ENCODE assay signal across 1 cellular context in genomic region chr7:103996017-103996551, GRCh38.
TF ChIP-seq lines count a peak whose summit lies in the region.

No MANE protein-coding gene starts in this region.

TF ChIP-seq in K562, 482 proteins besides CTCF, POLR2A, EP300 and RAD21 (continued from another document and continues in another):
- TF ChIP-seq DEAF1 (CRISPR knock-in tag; IDR thresholded peaks at IDR 0.05) (no peak), AFF4 (CRISPR knock-in tag; IDR thresholded peaks at IDR 0.05) (peak; percentile 77), ID3 (CRISPR knock-in tag; IDR thresholded peaks at IDR 0.05) (no peak), ID3 (tag; IDR thresholded peaks at IDR 0.05) (peak; percentile 94), CGGBP1 (CRISPR knock-in tag; IDR thresholded peaks at IDR 0.05) (peak; percentile 73), ZNF830 (CRISPR knock-in tag; IDR thresholded peaks at IDR 0.05) (no peak), KLF16 (IDR thresholded peaks at IDR 0.05) (peak; percentile 100), DPF2 (IDR thresholded peaks at IDR 0.05) (peak; percentile 100), RFX5 (IDR thresholded peaks at IDR 0.05; ENCODE audit: low read depth, low read length) (no peak), ZNF695 (CRISPR knock-in tag; IDR thresholded peaks at IDR 0.05) (0 out of 2 replicates have a peak, but pooled peaks have one; percentile 42), ARHGAP35 (IDR thresholded peaks at IDR 0.05; ENCODE audit: partially characterized antibody) (no peak), POLR2AphosphoS5 (IDR thresholded peaks at IDR 0.05; ENCODE audit: control insufficient read depth, insufficient read depth, low read depth, low read length) (peak; percentile 100), ZNF408 (CRISPR knock-in tag; IDR thresholded peaks at IDR 0.05; ENCODE audit: low read depth) (no peak), ELF2 (CRISPR knock-in tag; IDR thresholded peaks at IDR 0.05) (no peak), ZSCAN32 (CRISPR knock-in tag; IDR thresholded peaks at IDR 0.05) (no peak), NR1H2 (CRISPR knock-in tag; IDR thresholded peaks at IDR 0.05) (no peak), KLF10 (CRISPR knock-in tag; IDR thresholded peaks at IDR 0.05) (no peak), SIRT6 (IDR thresholded peaks at IDR 0.05; ENCODE audit: low read depth, low read length) (no peak), PRMT5 (CRISPR knock-in tag; IDR thresholded peaks at IDR 0.05) (no peak), MAFK (IDR thresholded peaks at IDR 0.05; ENCODE audit: low read length) (no peak), RHOXF2B (CRISPR knock-in tag; conservative IDR thresholded peaks at IDR 0.05) (no peak), ZNF696 (CRISPR knock-in tag; conservative IDR thresholded peaks at IDR 0.05) (no peak), TAF7 (tag; IDR thresholded peaks at IDR 0.05) (no peak), ZBTB26 (CRISPR knock-in tag; IDR thresholded peaks at IDR 0.05) (peak; percentile 38; the same call in 1 of the 2 replicates), ZBTB11 (CRISPR knock-in tag; IDR thresholded peaks at IDR 0.05) (peak in 1 of 3 experiments; percentile 93; a peak in 2 of 6 replicates), HMG20B (CRISPR knock-in tag; IDR thresholded peaks at IDR 0.05) (no peak), ZNF124 (CRISPR knock-in tag; IDR thresholded peaks at IDR 0.05) (no peak), ZNF311 (CRISPR knock-in tag; IDR thresholded peaks at IDR 0.05) (peak; percentile 90), ATF1 (CRISPR knock-in tag; IDR thresholded peaks at IDR 0.05) (no peak), ATF1 (tag; IDR thresholded peaks at IDR 0.05) (peak; percentile 91), ZFP91 (CRISPR knock-in tag; IDR thresholded peaks at IDR 0.05) (no peak), IRF1 (CRISPR knock-in tag; IDR thresholded peaks at IDR 0.05; ENCODE audit: borderline replicate concordance) (no peak), GATA2 (CRISPR knock-in tag; IDR thresholded peaks at IDR 0.05) (peak; percentile 99), HMGXB4 (CRISPR knock-in tag; IDR thresholded peaks at IDR 0.05) (no peak), SETDB1 (IDR thresholded peaks at IDR 0.05; ENCODE audit: low read length) (no peak), ZNF174 (CRISPR knock-in tag; IDR thresholded peaks at IDR 0.05) (no peak), VEZF1 (CRISPR knock-in tag; IDR thresholded peaks at IDR 0.05) (peak; percentile 82), TAF9B (IDR thresholded peaks at IDR 0.05; ENCODE audit: partially characterized antibody) (peak; percentile 79), ILK (tag; IDR thresholded peaks at IDR 0.05; ENCODE audit: borderline replicate concordance, low read depth) (peak; percentile 66; the same call in 1 of the 2 replicates), POLR2B (IDR thresholded peaks at IDR 0.05; ENCODE audit: low read depth, partially characterized antibody) (no peak), ZHX1 (conservative IDR thresholded peaks at IDR 0.05; ENCODE audit: low read length) (no peak), KLF13 (tag; IDR thresholded peaks at IDR 0.05; ENCODE audit: borderline replicate concordance, low read depth) (no peak; the same call in 1 of the 2 replicates)
